Comparison of ENCODE assay signal across 10 cellular contexts in the genomic region with DNA sequence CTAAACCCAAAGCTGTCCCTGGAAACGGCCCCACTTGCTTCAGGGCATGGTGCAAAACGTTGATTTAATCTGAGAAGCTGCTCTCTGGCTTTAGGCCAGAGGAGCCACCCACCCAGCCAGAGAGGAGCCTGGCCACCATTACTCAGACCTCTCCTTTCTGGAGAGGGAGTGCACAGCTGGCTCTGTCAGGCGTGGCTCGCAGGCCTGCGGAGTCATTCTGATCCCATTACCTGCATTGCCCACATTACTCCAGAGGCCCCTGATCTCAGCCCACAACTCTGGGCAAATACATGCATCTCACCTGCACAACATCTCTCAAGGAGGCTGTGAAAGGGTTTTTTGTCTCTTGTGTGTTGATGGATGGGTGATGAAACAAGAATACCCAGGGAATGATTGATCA.
DNase-seq lines count a peak whose midpoint lies in the region; ATAC-seq, FAIRE-seq and TF ChIP-seq lines count a peak whose summit lies in the region.
"Had no signal": no experiment of that assay in that cellular context is flagged by ENCODE, and none has a peak within 500 bp of the region (broad histone marks: within the 10 kb centered on the region; RNA-seq: fewer than 3 reads in every experiment).

No MANE protein-coding gene starts in this region.

- POLR2A ChIA-PET in A673 (lab: Charles Lee; ENCODE audit: low non-redundant PET) = no interaction called here

- BruUV-seq in A673 (replicated peaks; lab: Mats Ljungman, UMichigan) = no TSS peak

- DNase-seq in cardiac muscle cell (ENCODE audit: low read depth in 1 of 2, low spot score in 1 of 2) (peak; percentile 21 to 43), Right ventricle myocardium inferior (ENCODE audit: missing footprints) (no peak), cardiac fibroblast (ENCODE audit: low read depth in 2 of 2) (peak; percentile 31 to 84), vagina (ENCODE audit: extremely low spot score in 2 of 2) (no peak), A673 (ENCODE audit: low spot score) (no peak), hepatic stellate cell (ENCODE audit: low spot score) (no peak), small intestine (no peak)
- DNase-seq: activated T-cell treated with anti-CD3 and anti-CD28 coated beads, Interleukin-2, amount 50 U/mL, for 1 hour had no signal

- no peak for FAIRE-seq in small intestine (lab: Jason Lieb, UNC)
- FAIRE-seq: K562 had no signal

- ATAC-seq in Right ventricle myocardium inferior (no peak), HG03460 (IDR thresholded peaks at IDR 0.05; ENCODE audit: unreplicated experiment) (peak; percentile 72)
- ATAC-seq: K562 had no signal

- H3K4me1 ChIP-seq in cardiac muscle cell (ENCODE audit: low read depth) = peaks cover 37% of the 10 kb centered on the region
- H3K4me1 ChIP-seq in vagina = peaks cover 16% of the 10 kb centered on the region
- no peaks in the 10 kb centered on the region for H3K4me1 ChIP-seq in A673 (ENCODE audit: insufficient read depth, low read length, poor library complexity, severe bottlenecking)
- H3K4me1 ChIP-seq in small intestine (ENCODE audit: control insufficient read depth in 2 of 2, insufficient read depth in 1 of 2, low read depth in 1 of 2, low read length in 1 of 2) = no peaks in the 10 kb centered on the region

- H3K36me3 ChIP-seq in cardiac muscle cell (no peaks in the 10 kb centered on the region), vagina (no peaks in the 10 kb centered on the region), A673 (ENCODE audit: insufficient read depth, low read length, poor library complexity, severe bottlenecking) (no peaks in the 10 kb centered on the region), small intestine (ENCODE audit: control insufficient read depth in 2 of 2, insufficient read depth in 2 of 2, low read length in 2 of 2) (no peaks in the 10 kb centered on the region)

- intact Hi-C loops in Right ventricle myocardium inferior (cut with DNase I) = no loop called here
- intact Hi-C loops in vagina (cut with DNase I) = no loop called here
- intact Hi-C loops in A673 (cut with micrococcal nuclease; ENCODE audit: unreplicated experiment) = no loop called here

- TF ChIP-seq CTCF in cardiac muscle cell (IDR thresholded peaks at IDR 0.05; ENCODE audit: low read depth, low read length) = no peak
- no peak for TF ChIP-seq CTCF in cardiac fibroblast (IDR thresholded peaks at IDR 0.05; ENCODE audit: low read depth, low read length)
- no peak for TF ChIP-seq CTCF in vagina (IDR thresholded peaks at IDR 0.05)
- TF ChIP-seq CTCF in A673 (conservative IDR thresholded peaks at IDR 0.05; ENCODE audit: low read depth, low read length) = no peak

- H3K9me3 ChIP-seq in cardiac muscle cell (ENCODE audit: low read depth) = no peaks in the 10 kb centered on the region
- no peaks in the 10 kb centered on the region for H3K9me3 ChIP-seq in vagina
- peaks cover 4% of the 10 kb centered on the region for H3K9me3 ChIP-seq in A673 (ENCODE audit: low read depth, low read length, poor library complexity, severe bottlenecking)
- H3K9me3 ChIP-seq in small intestine (ENCODE audit: control insufficient read depth, low read depth) = no peaks in the 10 kb centered on the region

- CTCF ChIA-PET in A673 (lab: Charles Lee) = no interaction called here

- 57 to 63% (median 58%) methylated on average over 5 of the region's 5 CpGs for WGBS in small intestine, 3 donors

- H3K27ac ChIP-seq in cardiac muscle cell (peak overlapping the region; percentile 67), vagina (peak overlapping the region; percentile 71), A673 (ENCODE audit: low read depth, low read length, poor library complexity, severe bottlenecking) (no peak overlapping the region), small intestine (ENCODE audit: low read depth in 1 of 2, low read length in 1 of 2) (no peak overlapping the region)

- no peak for TF ChIP-seq POLR2A in vagina (IDR thresholded peaks at IDR 0.05)

- no peaks in the 10 kb centered on the region for H3K27me3 ChIP-seq in cardiac muscle cell
- no peaks in the 10 kb centered on the region for H3K27me3 ChIP-seq in vagina
- H3K27me3 ChIP-seq in A673 (replicated peaks; ENCODE audit: insufficient read depth, low read depth, low read length, poor library complexity) = no peaks in the 10 kb centered on the region
- no peaks in the 10 kb centered on the region for H3K27me3 ChIP-seq in small intestine (ENCODE audit: control insufficient read depth in 2 of 2, insufficient read depth in 2 of 2, low read length in 2 of 2)

- H3K4me3 ChIP-seq in cardiac muscle cell (no peak overlapping the region), cardiac fibroblast (replicated peaks in 1 of 2; ENCODE audit: low read depth in 2 of 2, low read length in 2 of 2) (no peak overlapping the region), vagina (no peak overlapping the region), A673 (ENCODE audit: low read depth, low read length, poor library complexity, severe bottlenecking) (no peak overlapping the region), small intestine (ENCODE audit: low read depth in 1 of 2, low read length in 2 of 2) (no peak overlapping the region)
- H3K4me3 ChIP-seq: K562 had no signal

Comparison
In these comparisons a context has a peak if more than half of its experiments do, and no peak if none do; other contexts are left out.
1. DNase-seq: peak in cardiac muscle cell (2 of 2) and cardiac fibroblast (2 of 2); none in Right ventricle myocardium inferior (single experiment), vagina (0 of 2), A673 (single experiment), hepatic stellate cell (single experiment) and small intestine (single experiment).
2. H3K27ac ChIP-seq: peak in cardiac muscle cell (single experiment) and vagina (single experiment); none in A673 (single experiment) and small intestine (0 of 2).